In the genomic region with DNA sequence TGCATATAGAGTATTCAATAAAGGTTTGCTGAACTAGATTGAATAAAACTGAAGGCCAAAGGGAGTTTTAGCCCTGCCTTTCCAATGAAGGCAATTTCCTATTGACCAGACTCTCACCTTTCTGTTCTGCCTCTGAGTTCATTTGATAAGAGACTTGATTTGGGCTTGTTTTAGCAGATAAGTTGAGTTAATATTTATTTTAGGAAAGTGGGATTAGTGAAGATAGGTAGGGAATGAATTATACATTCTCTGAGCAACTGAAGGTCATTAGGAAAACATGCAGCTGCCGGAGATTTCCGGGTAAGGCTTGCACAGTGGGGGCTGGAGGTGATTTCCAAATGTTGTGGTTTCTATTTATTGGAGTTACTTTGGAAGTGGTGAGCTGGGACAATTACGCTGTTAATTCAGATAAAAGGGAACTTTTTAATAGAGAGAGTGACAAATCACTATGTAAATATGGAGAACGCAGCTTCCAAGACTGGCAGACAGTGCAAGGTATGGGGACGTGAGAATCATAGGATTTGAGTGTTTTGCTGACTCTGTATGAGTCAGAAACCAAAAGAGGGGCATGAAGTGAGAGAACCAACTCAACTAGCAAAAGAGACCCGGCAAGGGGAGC, we compare ENCODE assay signal across 15 cellular contexts.
DNase-seq lines count a peak whose midpoint lies in the region; ATAC-seq and TF ChIP-seq lines count a peak whose summit lies in the region.
"Had no signal": no experiment of that assay in that cellular context is flagged by ENCODE, and none has a peak within 500 bp of the region (broad histone marks: within the 10 kb centered on the region; RNA-seq: fewer than 3 reads in every experiment).

No MANE protein-coding gene starts in this region.

- peaks cover 71% of the 10 kb centered on the region for H3K4me1 Mint-ChIP-seq in HFFc6 (ENCODE audit: low read depth)
- H3K4me1 Mint-ChIP-seq in stimulated activated naive B cell treated with anti-CD40 and anti-IgM and Interleukin-4, amounts not matched to agents 10 μg/mL and 1 μg/mL and 100 μg/mL, for 72 hours: peaks cover 46 to 81% of the 10 kb centered on the region in 2 donors
- peaks cover 21% of the 10 kb centered on the region for H3K4me1 Mint-ChIP-seq in stimulated activated naive CD8-positive, alpha-beta T cell treated with anti-CD3 and anti-CD28 coated beads, Interleukin-15, amount 100 ng/mL, for 72 hours

- peak overlapping the region; percentile 23 for H3K4me3 Mint-ChIP-seq in HFFc6
- no peak overlapping the region for H3K4me3 Mint-ChIP-seq in stimulated activated naive B cell treated with anti-CD40 and anti-IgM and Interleukin-4, amounts not matched to agents 10 μg/mL and 1 μg/mL and 100 μg/mL, for 72 hours
- H3K4me3 Mint-ChIP-seq in stimulated activated naive CD8-positive, alpha-beta T cell treated with anti-CD3 and anti-CD28 coated beads, Interleukin-15, amount 100 ng/mL, for 72 hours: no peak overlapping the region
- H3K4me3 Mint-ChIP-seq: activated T-cell treated with anti-CD3 and anti-CD28 coated beads, Interleukin-2, amount 50 U/mL, for 24 hours; CD8-positive, alpha-beta memory T cell had no signal

- intact Hi-C loops in ascending aorta (cut with DNase I): no loop called here

- no peaks in the 10 kb centered on the region for H3K4me1 ChIP-seq in ascending aorta

- no peak overlapping the region for H3K4me3 ChIP-seq in foreskin fibroblast (ENCODE audit: low read depth in 1 of 2, low read length in 2 of 2)
- H3K4me3 ChIP-seq in H7 (ENCODE audit: insufficient read depth, low read depth, low read length): no peak overlapping the region
- no peak overlapping the region for H3K4me3 ChIP-seq in ascending aorta
- H3K4me3 ChIP-seq: heart left ventricle, SK-N-MC had no signal

- H3K36me3 ChIP-seq in H7 (replicated peaks; ENCODE audit: control insufficient read depth, insufficient read depth, low read length) (no peaks in the 10 kb centered on the region), ascending aorta (no peaks in the 10 kb centered on the region)
- H3K36me3 ChIP-seq: heart left ventricle had no signal

- no peak for TF ChIP-seq CTCF in HFFc6 (IDR thresholded peaks at IDR 0.05)
- no peak for TF ChIP-seq CTCF in foreskin fibroblast (IDR thresholded peaks at IDR 0.05; ENCODE audit: low read depth, low read length)
- no peak for TF ChIP-seq CTCF in ascending aorta (IDR thresholded peaks at IDR 0.05)

- ATAC-seq in stimulated activated naive B cell treated with anti-CD40 and anti-IgM and Interleukin-4, amounts not matched to agents 10 μg/mL and 1 μg/mL and 100 μg/mL, for 72 hours (replicated peaks): no peak
- no peak for ATAC-seq in stimulated activated naive CD8-positive, alpha-beta T cell treated with anti-CD3 and anti-CD28 coated beads, Interleukin-15, amount 100 ng/mL, for 72 hours
- ATAC-seq: heart left ventricle; left colon; naive thymus-derived CD8-positive, alpha-beta T cell had no signal

- DNase-seq in HFFc6 (no peak), RPMI7951 (ENCODE audit: low read depth) (peak; percentile 41), foreskin fibroblast (peak; percentile 17 to 33), H7 (no peak), ascending aorta (ENCODE audit: low spot score in 2 of 2) (no peak)
- no peak for DNase-seq in stimulated activated naive B cell treated with anti-CD40 and anti-IgM and Interleukin-4, amounts not matched to agents 10 μg/mL and 1 μg/mL and 100 μg/mL, for 72 hours
- no peak for DNase-seq in stimulated activated naive CD8-positive, alpha-beta T cell treated with anti-CD3 and anti-CD28 coated beads, Interleukin-15, amount 100 ng/mL, for 72 hours
- DNase-seq: activated T-cell treated with anti-CD3 and anti-CD28 coated beads, Interleukin-2, amount 50 U/mL, for 24 hours; aorta; CD8-positive, alpha-beta memory T cell; heart left ventricle; left colon; naive thymus-derived CD8-positive, alpha-beta T cell; NCI-H187 had no signal

- no peaks in the 10 kb centered on the region for H3K9me3 Mint-ChIP-seq in HFFc6
- H3K9me3 Mint-ChIP-seq in stimulated activated naive B cell treated with anti-CD40 and anti-IgM and Interleukin-4, amounts not matched to agents 10 μg/mL and 1 μg/mL and 100 μg/mL, for 72 hours: no peaks in the 10 kb centered on the region
- no peaks in the 10 kb centered on the region for H3K9me3 Mint-ChIP-seq in stimulated activated naive CD8-positive, alpha-beta T cell treated with anti-CD3 and anti-CD28 coated beads, Interleukin-15, amount 100 ng/mL, for 72 hours
- H3K9me3 Mint-ChIP-seq: activated T-cell treated with anti-CD3 and anti-CD28 coated beads, Interleukin-2, amount 50 U/mL, for 24 hours; CD8-positive, alpha-beta memory T cell; naive thymus-derived CD8-positive, alpha-beta T cell had no signal

- H3K27ac Mint-ChIP-seq in HFFc6: 0 out of 2 replicates have a peak overlapping the region, but pooled peaks have one; percentile 5
- H3K27ac Mint-ChIP-seq in stimulated activated naive B cell treated with anti-CD40 and anti-IgM and Interleukin-4, amounts not matched to agents 10 μg/mL and 1 μg/mL and 100 μg/mL, for 72 hours: peak overlapping the region; percentile 16
- no peak overlapping the region for H3K27ac Mint-ChIP-seq in stimulated activated naive CD8-positive, alpha-beta T cell treated with anti-CD3 and anti-CD28 coated beads, Interleukin-15, amount 100 ng/mL, for 72 hours
- H3K27ac Mint-ChIP-seq: activated T-cell treated with anti-CD3 and anti-CD28 coated beads, Interleukin-2, amount 50 U/mL, for 24 hours had no signal

- H3K27ac ChIP-seq in ascending aorta: no peak overlapping the region
- H3K27ac ChIP-seq: heart left ventricle, SK-N-MC had no signal

- no peaks in the 10 kb centered on the region for H3K9me3 ChIP-seq in ascending aorta
- H3K9me3 ChIP-seq: heart left ventricle had no signal

- H3K36me3 Mint-ChIP-seq in HFFc6 (ENCODE audit: low read depth): no peaks in the 10 kb centered on the region
- no peaks in the 10 kb centered on the region for H3K36me3 Mint-ChIP-seq in stimulated activated naive B cell treated with anti-CD40 and anti-IgM and Interleukin-4, amounts not matched to agents 10 μg/mL and 1 μg/mL and 100 μg/mL, for 72 hours
- H3K36me3 Mint-ChIP-seq: CD8-positive, alpha-beta memory T cell; naive thymus-derived CD8-positive, alpha-beta T cell had no signal

- H3K27me3 Mint-ChIP-seq in HFFc6 (ENCODE audit: insufficient read depth): no peaks in the 10 kb centered on the region; the same call in 1 of the 2 replicates
- H3K27me3 Mint-ChIP-seq in stimulated activated naive B cell treated with anti-CD40 and anti-IgM and Interleukin-4, amounts not matched to agents 10 μg/mL and 1 μg/mL and 100 μg/mL, for 72 hours: no peaks in the 10 kb centered on the region
- no peaks in the 10 kb centered on the region for H3K27me3 Mint-ChIP-seq in stimulated activated naive CD8-positive, alpha-beta T cell treated with anti-CD3 and anti-CD28 coated beads, Interleukin-15, amount 100 ng/mL, for 72 hours
- H3K27me3 Mint-ChIP-seq: activated T-cell treated with anti-CD3 and anti-CD28 coated beads, Interleukin-2, amount 50 U/mL, for 24 hours; CD8-positive, alpha-beta memory T cell; naive thymus-derived CD8-positive, alpha-beta T cell had no signal

- H3K27me3 ChIP-seq in H7 (ENCODE audit: control insufficient read depth, insufficient read depth, low read length) (no peaks in the 10 kb centered on the region), ascending aorta (no peaks in the 10 kb centered on the region)
- H3K27me3 ChIP-seq: heart left ventricle had no signal

Comparison
In these comparisons a context has a peak if more than half of its experiments do, and no peak if none do; other contexts are left out.
1. DNase-seq: peak in RPMI7951 (single experiment) and foreskin fibroblast (2 of 2); none in HFFc6 (single experiment), stimulated activated naive B cell treated with anti-CD40 and anti-IgM and Interleukin-4, amounts not matched to agents 10 μg/mL and 1 μg/mL and 100 μg/mL, for 72 hours (single experiment), H7 (single experiment), ascending aorta (0 of 2) and stimulated activated naive CD8-positive, alpha-beta T cell treated with anti-CD3 and anti-CD28 coated beads, Interleukin-15, amount 100 ng/mL, for 72 hours (0 of 2).
2. H3K27ac Mint-ChIP-seq: peak in HFFc6 (single experiment) and stimulated activated naive B cell treated with anti-CD40 and anti-IgM and Interleukin-4, amounts not matched to agents 10 μg/mL and 1 μg/mL and 100 μg/mL, for 72 hours (single experiment); none in stimulated activated naive CD8-positive, alpha-beta T cell treated with anti-CD3 and anti-CD28 coated beads, Interleukin-15, amount 100 ng/mL, for 72 hours (0 of 2).